ENCODE assay signal across 8 cellular contexts in the genomic region with DNA sequence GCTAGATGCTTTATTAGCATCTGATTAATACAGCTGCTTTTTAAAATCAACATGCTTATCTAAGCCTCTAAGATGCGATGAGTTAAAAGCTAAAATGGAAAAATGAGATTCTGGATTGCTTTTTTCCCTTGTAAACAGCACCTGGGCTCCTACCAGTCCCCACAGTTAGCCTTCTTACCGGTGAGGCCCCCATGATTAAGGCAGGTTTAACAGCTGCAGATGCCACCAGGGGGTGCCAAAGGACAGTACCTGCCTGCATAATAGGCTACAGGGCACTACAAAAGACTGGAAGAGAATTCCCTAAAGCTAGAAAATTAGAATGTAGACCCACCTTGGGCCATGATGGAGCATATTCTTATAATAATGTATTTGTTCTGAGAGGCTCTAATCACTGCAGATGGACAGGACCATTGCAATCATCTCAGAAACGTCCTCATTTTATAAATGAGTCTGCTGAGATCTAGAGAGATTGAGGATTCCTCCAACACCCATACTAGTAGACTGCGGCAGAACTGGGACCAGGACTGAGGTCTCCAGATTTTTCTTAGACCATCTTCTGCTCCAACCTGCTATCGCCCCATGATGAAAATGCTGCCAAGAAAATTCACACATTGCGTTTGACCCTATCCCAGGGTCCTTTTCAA.
DNase-seq lines count a peak whose midpoint lies in the region; ATAC-seq and TF ChIP-seq lines count a peak whose summit lies in the region.

No MANE protein-coding gene starts in this region.

- H3K79me2 ChIP-seq in osteoblast (ENCODE audit: insufficient read depth, low read length): no peaks in the 10 kb centered on the region

- H3K9me3 ChIP-seq in osteoblast (ENCODE audit: low read depth, low read length) (no peaks in the 10 kb centered on the region), upper lobe of right lung (no peaks in the 10 kb centered on the region)

- peak; percentile 15 for TF ChIP-seq CTCF in HL-60 (IDR thresholded peaks at IDR 0.05; ENCODE audit: insufficient read depth, low read length)
- peak; percentile 70 for TF ChIP-seq CTCF in fibroblast of the aortic adventitia (IDR thresholded peaks at IDR 0.05; ENCODE audit: insufficient read depth, low read length)
- peak; percentile 82 for TF ChIP-seq CTCF in osteoblast (IDR thresholded peaks at IDR 0.05; ENCODE audit: extremely low read depth, low read depth, low read length)
- peak; percentile 66 for TF ChIP-seq CTCF in upper lobe of right lung (IDR thresholded peaks at IDR 0.05)

- H3K4me3 Mint-ChIP-seq in activated T-cell treated with anti-CD3 and anti-CD28 coated beads, Interleukin-2, amount 50 U/mL, for 24 hours: no peak overlapping the region

- H3K4me1 ChIP-seq in osteoblast (ENCODE audit: insufficient read depth, low read length) (peaks cover 9% of the 10 kb centered on the region), upper lobe of right lung (no peaks in the 10 kb centered on the region)

- H3K4me2 ChIP-seq in osteoblast (ENCODE audit: insufficient read depth, low read length): no peak overlapping the region

- no peak overlapping the region for H3K4me3 ChIP-seq in HL-60 (replicated peaks; ENCODE audit: insufficient read depth, low read length)
- H3K4me3 ChIP-seq in fibroblast of the aortic adventitia (ENCODE audit: low read depth, low read length): no peak overlapping the region
- H3K4me3 ChIP-seq in osteoblast (ENCODE audit: insufficient read depth, low read length): no peak overlapping the region
- H3K4me3 ChIP-seq in upper lobe of right lung: no peak overlapping the region

- H3K9me3 Mint-ChIP-seq in activated T-cell treated with anti-CD3 and anti-CD28 coated beads, Interleukin-2, amount 50 U/mL, for 24 hours: no peaks in the 10 kb centered on the region

- peak; percentile 48 for DNase-seq in DMS 273 treated with DMSO at 0.1 percent for 48 hours (lab: John Stamatoyannopoulos, UW)
- DNase-seq in HL-60 (ENCODE audit: low read depth in 1 of 2, low spot score in 1 of 2): peak; percentile 1 to 34
- DNase-seq in OCI-M2 (lab: John Stamatoyannopoulos, UW; ENCODE audit: unreplicated experiment): peak; percentile 29
- DNase-seq in activated T-cell treated with anti-CD3 and anti-CD28 coated beads, Interleukin-2, amount 50 U/mL, for 24 hours: peak; percentile 66
- peak; percentile 50 for DNase-seq in fibroblast of the aortic adventitia (ENCODE audit: low read depth)
- DNase-seq in osteoblast (ENCODE audit: insufficient read length, low spot score, missing footprints): no peak
- peak; percentile 73 for DNase-seq in upper lobe of right lung

- H2AFZ ChIP-seq in osteoblast (ENCODE audit: low read length): no peak overlapping the region

- intact Hi-C loops in upper lobe of right lung (cut with DNase I): no loop called here

- H3K36me3 ChIP-seq in osteoblast (ENCODE audit: insufficient read depth, low read length) (no peaks in the 10 kb centered on the region), upper lobe of right lung (no peaks in the 10 kb centered on the region)

- H3K27ac Mint-ChIP-seq in activated T-cell treated with anti-CD3 and anti-CD28 coated beads, Interleukin-2, amount 50 U/mL, for 24 hours: no peak overlapping the region

- peaks cover 2% of the 10 kb centered on the region for H3K4me1 Mint-ChIP-seq in activated T-cell treated with anti-CD3 and anti-CD28 coated beads, Interleukin-2, amount 50 U/mL, for 24 hours (ENCODE audit: low read depth)

- H3K27me3 ChIP-seq in HL-60 (ENCODE audit: insufficient read depth, poor library complexity, severe bottlenecking) (no peaks in the 10 kb centered on the region), osteoblast (ENCODE audit: insufficient read depth, low read length) (peaks cover 22% of the 10 kb centered on the region), upper lobe of right lung (no peaks in the 10 kb centered on the region)

- no peaks in the 10 kb centered on the region for H4K20me1 ChIP-seq in osteoblast (ENCODE audit: insufficient read depth, low read length)

- ATAC-seq in GM19463 (IDR thresholded peaks at IDR 0.05; ENCODE audit: unreplicated experiment) (peak; percentile 63), upper lobe of right lung (peak; percentile 88)

- no peaks in the 10 kb centered on the region for H3K36me3 Mint-ChIP-seq in activated T-cell treated with anti-CD3 and anti-CD28 coated beads, Interleukin-2, amount 50 U/mL, for 24 hours (ENCODE audit: low read depth)

- H3K27ac ChIP-seq in HL-60 (replicated peaks) (no peak overlapping the region), osteoblast (ENCODE audit: low read depth, low read length) (no peak overlapping the region), upper lobe of right lung (no peak overlapping the region)

- peaks cover 34% of the 10 kb centered on the region for H3K27me3 Mint-ChIP-seq in activated T-cell treated with anti-CD3 and anti-CD28 coated beads, Interleukin-2, amount 50 U/mL, for 24 hours

Comparison
In these comparisons a context has a peak if more than half of its experiments do, and no peak if none do; other contexts are left out.
1. CTCF ChIP-seq: peak in every context shown above with its lines; median percentile 82 in osteoblast; 70 in fibroblast of the aortic adventitia; 66 in upper lobe of right lung; 15 in HL-60.